Comparison of ENCODE assay signal across 20 cellular contexts in the genomic region with DNA sequence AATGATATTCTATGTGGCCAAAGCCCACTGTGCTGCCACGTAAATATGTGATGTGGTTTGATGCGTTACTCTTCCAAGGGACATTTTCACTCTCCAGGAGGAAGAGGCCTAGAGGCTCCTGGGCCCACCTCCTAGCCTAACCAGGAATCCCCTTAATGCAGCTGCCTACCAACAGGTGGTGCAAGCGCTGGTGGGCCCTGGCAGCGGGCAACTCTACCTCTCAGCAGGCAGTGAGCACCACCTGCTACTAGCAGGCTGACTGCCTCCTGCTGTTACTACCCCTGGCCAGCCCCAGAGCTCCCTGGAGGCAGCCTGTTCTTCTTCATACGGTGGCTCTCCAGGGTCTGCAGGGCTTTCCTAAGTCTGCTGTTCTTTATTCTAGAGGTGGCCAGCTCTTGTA.
DNase-seq lines count a peak whose midpoint lies in the region; ATAC-seq and TF ChIP-seq lines count a peak whose summit lies in the region.
"Had no signal": no experiment of that assay in that cellular context is flagged by ENCODE, and none has a peak within 500 bp of the region (broad histone marks: within the 10 kb centered on the region; RNA-seq: fewer than 3 reads in every experiment).

No MANE protein-coding gene starts in this region.

- CTCF ChIA-PET in WTC11 (lab: Charles Lee), result interaction anchor here (0.5 to 3.2 kb wide), 9 partner anchors 15 to 248 kb away, joined by 3 to 13 read pairs (median 5); a partner anchor contains a TSS

- H3K27ac Mint-ChIP-seq in WTC11 (no peak overlapping the region), progenitor cell of endocrine pancreas (no peak overlapping the region)
- H3K27ac Mint-ChIP-seq: CD4-positive, alpha-beta memory T cell had no signal

- no peak overlapping the region for H3K4me3 ChIP-seq in retinal pigment epithelial cell (ENCODE audit: low read length)
- H3K4me3 ChIP-seq: MG63, SJSA1 had no signal

- H3K36me3 Mint-ChIP-seq in WTC11 (no peaks in the 10 kb centered on the region), progenitor cell of endocrine pancreas (ENCODE audit: insufficient read depth) (no peaks in the 10 kb centered on the region)
- H3K36me3 Mint-ChIP-seq: CD4-positive, alpha-beta memory T cell had no signal

- DNase-seq in NCI-H510A treated with DMSO at 0.1 percent for 48 hours (lab: John Stamatoyannopoulos, UW) (peak; percentile 18), NCI-H510A (lab: John Stamatoyannopoulos, UW) (no peak), NCI-H146 (lab: John Stamatoyannopoulos, UW) (peak; percentile 71), WTC11 (ENCODE audit: low spot score) (no peak), retinal pigment epithelial cell (ENCODE audit: low read depth) (no peak), NCI-H526 (lab: John Stamatoyannopoulos, UW) (no peak), progenitor cell of endocrine pancreas (ENCODE audit: low spot score, unreplicated experiment) (no peak)
- DNase-seq: Calu3; CD4-positive, alpha-beta memory T cell; DND-41; IMR-90; Karpas-422; MG63; NCI-H1092 treated with DMSO at 0.1 percent for 48 hours; NCI-H1930; NCI-H524 treated with DMSO at 0.1 percent for 48 hours; PC-3; T-helper 2 cell had no signal

- H3K4me1 Mint-ChIP-seq in WTC11 (no peaks in the 10 kb centered on the region), progenitor cell of endocrine pancreas (ENCODE audit: low read depth) (no peaks in the 10 kb centered on the region)
- H3K4me1 Mint-ChIP-seq: CD4-positive, alpha-beta memory T cell had no signal

- TF ChIP-seq CTCF in WTC11 (IDR thresholded peaks at IDR 0.05), result no peak
- peak; percentile 2 for TF ChIP-seq CTCF in retinal pigment epithelial cell (conservative IDR thresholded peaks at IDR 0.05; ENCODE audit: low read depth, low read length)
- TF ChIP-seq CTCF in progenitor cell of endocrine pancreas (IDR thresholded peaks at IDR 0.05; ENCODE audit: unreplicated experiment), result no peak

- H3K27me3 Mint-ChIP-seq in WTC11 (ENCODE audit: low read depth) (no peaks in the 10 kb centered on the region), progenitor cell of endocrine pancreas (peaks cover 17% of the 10 kb centered on the region)

- POLR2A ChIA-PET in WTC11 (lab: Charles Lee), result no interaction called here

- ATAC-seq in WTC11 (peak; percentile 39; the same call in 1 of the 2 replicates), HG02642 (IDR thresholded peaks at IDR 0.05; ENCODE audit: poor library complexity, unreplicated experiment) (no peak)
- ATAC-seq: PC-3 had no signal

- no peak overlapping the region for H3K4me3 Mint-ChIP-seq in WTC11
- H3K4me3 Mint-ChIP-seq in progenitor cell of endocrine pancreas (ENCODE audit: low read depth), result no peak overlapping the region
- H3K4me3 Mint-ChIP-seq: CD4-positive, alpha-beta memory T cell had no signal

- no peaks in the 10 kb centered on the region for H3K9me3 Mint-ChIP-seq in WTC11
- no peaks in the 10 kb centered on the region for H3K9me3 Mint-ChIP-seq in progenitor cell of endocrine pancreas (ENCODE audit: low read depth)

TF ChIP-seq in WTC11, 78 proteins besides CTCF, POLR2A, EP300 and RAD21:
- TF ChIP-seq CBFB (CRISPR knock-in tag; IDR thresholded peaks at IDR 0.05; ENCODE audit: low read depth) (no peak), ZNF423 (CRISPR knock-in tag; IDR thresholded peaks at IDR 0.05) (peak; percentile 76), ZNF671 (CRISPR knock-in tag; IDR thresholded peaks at IDR 0.05) (no peak), NFATC4 (CRISPR knock-in tag; IDR thresholded peaks at IDR 0.05) (no peak), ETV6 (CRISPR knock-in tag; IDR thresholded peaks at IDR 0.05) (no peak), FOXJ3 (CRISPR knock-in tag; IDR thresholded peaks at IDR 0.05; ENCODE audit: borderline replicate concordance) (no peak)
- TF ChIP-seq, protein P1, sequence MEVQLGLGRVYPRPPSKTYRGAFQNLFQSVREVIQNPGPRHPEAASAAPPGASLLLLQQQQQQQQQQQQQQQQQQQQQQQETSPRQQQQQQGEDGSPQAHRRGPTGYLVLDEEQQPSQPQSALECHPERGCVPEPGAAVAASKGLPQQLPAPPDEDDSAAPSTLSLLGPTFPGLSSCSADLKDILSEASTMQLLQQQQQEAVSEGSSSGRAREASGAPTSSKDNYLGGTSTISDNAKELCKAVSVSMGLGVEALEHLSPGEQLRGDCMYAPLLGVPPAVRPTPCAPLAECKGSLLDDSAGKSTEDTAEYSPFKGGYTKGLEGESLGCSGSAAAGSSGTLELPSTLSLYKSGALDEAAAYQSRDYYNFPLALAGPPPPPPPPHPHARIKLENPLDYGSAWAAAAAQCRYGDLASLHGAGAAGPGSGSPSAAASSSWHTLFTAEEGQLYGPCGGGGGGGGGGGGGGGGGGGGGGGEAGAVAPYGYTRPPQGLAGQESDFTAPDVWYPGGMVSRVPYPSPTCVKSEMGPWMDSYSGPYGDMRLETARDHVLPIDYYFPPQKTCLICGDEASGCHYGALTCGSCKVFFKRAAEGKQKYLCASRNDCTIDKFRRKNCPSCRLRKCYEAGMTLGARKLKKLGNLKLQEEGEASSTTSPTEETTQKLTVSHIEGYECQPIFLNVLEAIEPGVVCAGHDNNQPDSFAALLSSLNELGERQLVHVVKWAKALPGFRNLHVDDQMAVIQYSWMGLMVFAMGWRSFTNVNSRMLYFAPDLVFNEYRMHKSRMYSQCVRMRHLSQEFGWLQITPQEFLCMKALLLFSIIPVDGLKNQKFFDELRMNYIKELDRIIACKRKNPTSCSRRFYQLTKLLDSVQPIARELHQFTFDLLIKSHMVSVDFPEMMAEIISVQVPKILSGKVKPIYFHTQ (CRISPR knock-in tag; IDR thresholded peaks at IDR 0.05), result no peak
- TF ChIP-seq, protein P2, sequence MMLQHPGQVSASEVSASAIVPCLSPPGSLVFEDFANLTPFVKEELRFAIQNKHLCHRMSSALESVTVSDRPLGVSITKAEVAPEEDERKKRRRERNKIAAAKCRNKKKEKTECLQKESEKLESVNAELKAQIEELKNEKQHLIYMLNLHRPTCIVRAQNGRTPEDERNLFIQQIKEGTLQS (CRISPR knock-in tag; conservative IDR thresholded peaks at IDR 0.05), result no peak

Comparison
In these comparisons a context has a peak if more than half of its experiments do, and no peak if none do; other contexts are left out.
1. DNase-seq: peak in NCI-H510A treated with DMSO at 0.1 percent for 48 hours (single experiment) and NCI-H146 (single experiment); none in NCI-H510A (single experiment), WTC11 (single experiment), retinal pigment epithelial cell (single experiment), NCI-H526 (0 of 2) and progenitor cell of endocrine pancreas (single experiment).